In the genomic region with DNA sequence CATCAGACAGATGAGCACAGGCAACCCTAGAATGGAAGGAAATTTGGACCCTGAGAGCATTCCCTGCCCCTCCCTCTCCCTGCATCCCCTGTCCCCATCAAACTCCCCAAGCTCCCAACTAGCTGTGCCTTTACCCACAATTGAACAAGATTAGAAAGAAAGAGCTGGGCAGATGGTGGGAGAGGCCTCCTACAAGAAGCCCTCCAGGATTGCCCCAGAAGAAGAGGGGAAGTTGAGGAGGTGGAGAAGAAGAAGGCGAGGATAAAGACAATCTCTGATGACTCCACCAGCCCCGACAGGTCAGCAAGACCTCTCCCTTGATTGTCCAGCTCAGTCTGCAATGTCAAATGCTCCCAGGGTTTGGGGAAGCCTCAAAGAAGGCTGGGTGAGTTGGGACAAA, we compare ENCODE assay signal across 27 cellular contexts. TPM values are rescaled to one million over a fixed set of nuclear protein-coding genes. Genes with fewer than 3 reads are reported as not detected.
"Had no signal": no experiment of that assay in that cellular context is flagged by ENCODE, and none has a peak within 500 bp of the region (broad histone marks: within the 10 kb centered on the region; RNA-seq: fewer than 3 reads in every experiment).

No MANE protein-coding gene starts in this region.

- DNase-seq: activated CD4-positive, alpha-beta T cell treated with anti-CD3 and anti-CD28 coated beads, Interleukin-2, amount 50 U/mL, for 1 hour; activated CD8-positive, alpha-beta memory T cell treated with anti-CD3 and anti-CD28 coated beads for 24 hours; activated effector memory CD4-positive, alpha-beta T cell treated with Interleukin-2 at 50 U/mL for 16 hours; activated naive CD8-positive, alpha-beta T cell treated with anti-CD3 and anti-CD28 coated beads for 36 hours; activated naive CD8-positive, alpha-beta T cell treated with anti-CD3 and anti-CD28 coated beads, Interleukin-2, amount 50 U/mL, for 24 hours; activated T-cell treated with anti-CD3 and anti-CD28 coated beads, Interleukin-2, amount 50 U/mL, for 4 hours; adrenal gland; amygdala; aorta; central memory CD4-positive, alpha-beta T cell; cerebellar nuclear complex; colonic mucosa; effector memory CD4-positive, alpha-beta T cell; endodermal cell; foreskin fibroblast; head of caudate nucleus; T-helper 1 cell; T-helper 17 cell had no signal

- H3K36me3 Mint-ChIP-seq: activated naive CD4-positive, alpha-beta T cell treated with anti-CD3 and anti-CD28 coated beads, Interleukin-2, amount 50 U/mL, for 24 hours; activated naive CD8-positive, alpha-beta T cell treated with anti-CD3 and anti-CD28 coated beads for 36 hours had no signal

- H3K27ac Mint-ChIP-seq: activated CD8-positive, alpha-beta T cell treated with anti-CD3 and anti-CD28 coated beads for 36 hours; activated naive CD4-positive, alpha-beta T cell treated with anti-CD3 and anti-CD28 coated beads for 36 hours; activated naive CD8-positive, alpha-beta T cell treated with anti-CD3 and anti-CD28 coated beads for 36 hours; activated naive CD8-positive, alpha-beta T cell treated with anti-CD3 and anti-CD28 coated beads, Interleukin-2, amount 50 U/mL, for 24 hours; activated T-helper 17 cell treated with anti-CD3 and anti-CD28 coated beads, Interleukin-2, amount 50 U/mL, for 72 hours; brain; endodermal cell; T-helper 17 cell had no signal

- H3K27me3 ChIP-seq: adrenal gland, cardiac muscle cell, colonic mucosa had no signal

- H3K36me3 ChIP-seq: adrenal gland, breast epithelium, cardiac muscle cell, colonic mucosa had no signal

- H3K4me3 ChIP-seq: adrenal gland, breast epithelium, cardiac muscle cell, colonic mucosa had no signal

- H3K27ac ChIP-seq: adrenal gland, breast epithelium, cardiac muscle cell, colonic mucosa had no signal

- H3K4me1 ChIP-seq: breast epithelium, colonic mucosa had no signal

- FAIRE-seq: frontal cortex had no signal

- H3K9me3 Mint-ChIP-seq: activated naive CD4-positive, alpha-beta T cell treated with anti-CD3 and anti-CD28 coated beads for 36 hours; activated naive CD4-positive, alpha-beta T cell treated with anti-CD3 and anti-CD28 coated beads, Interleukin-2, amount 50 U/mL, for 24 hours; activated naive CD8-positive, alpha-beta T cell treated with anti-CD3 and anti-CD28 coated beads, Interleukin-2, amount 50 U/mL, for 24 hours; activated T-cell treated with anti-CD3 and anti-CD28 coated beads, Interleukin-2, amount 50 U/mL, for 4 hours; activated T-helper 17 cell treated with anti-CD3 and anti-CD28 coated beads, Interleukin-2, amount 50 U/mL, for 72 hours had no signal

- H3K4me1 Mint-ChIP-seq: activated T-helper 17 cell treated with anti-CD3 and anti-CD28 coated beads, Interleukin-2, amount 50 U/mL, for 72 hours had no signal

- H3K9me3 ChIP-seq: adrenal gland, breast epithelium, colonic mucosa had no signal

- ATAC-seq: activated CD8-positive, alpha-beta T cell treated with anti-CD3 and anti-CD28 coated beads for 36 hours; activated naive CD8-positive, alpha-beta T cell treated with anti-CD3 and anti-CD28 coated beads, Interleukin-2, amount 50 U/mL, for 24 hours; activated T-cell treated with anti-CD3 and anti-CD28 coated beads, Interleukin-2, amount 50 U/mL, for 4 hours; activated T-helper 17 cell treated with anti-CD3 and anti-CD28 coated beads, Interleukin-2, amount 50 U/mL, for 72 hours; esophagus mucosa; T-helper 17 cell had no signal

- H3K4me3 Mint-ChIP-seq: activated CD8-positive, alpha-beta T cell treated with anti-CD3 and anti-CD28 coated beads for 36 hours; activated naive CD4-positive, alpha-beta T cell treated with anti-CD3 and anti-CD28 coated beads for 36 hours; activated naive CD4-positive, alpha-beta T cell treated with anti-CD3 and anti-CD28 coated beads, Interleukin-2, amount 50 U/mL, for 24 hours; activated naive CD8-positive, alpha-beta T cell treated with anti-CD3 and anti-CD28 coated beads for 36 hours; activated naive CD8-positive, alpha-beta T cell treated with anti-CD3 and anti-CD28 coated beads, Interleukin-2, amount 50 U/mL, for 24 hours; activated T-cell treated with anti-CD3 and anti-CD28 coated beads, Interleukin-2, amount 50 U/mL, for 4 hours; activated T-helper 17 cell treated with anti-CD3 and anti-CD28 coated beads, Interleukin-2, amount 50 U/mL, for 72 hours; brain; endodermal cell; T-helper 17 cell had no signal

RNA-seq across cellular contexts. Expression of a gene that starts 11.9 kb away (rescaled TPM):
- total RNA-seq: activated CD8-positive, alpha-beta T cell treated with anti-CD3 and anti-CD28 coated beads for 36 hours; T-helper 17 cell had no signal
